ENCODE assay signal across 8 cellular contexts in genomic region chr3:100316656-100317069, GRCh38. TPM values are rescaled to one million over a fixed set of nuclear protein-coding genes. Genes with fewer than 3 reads are reported as not detected.
A peak's percentile ranks its signal among the peaks of the same experiment; 100 is the strongest.
DNase-seq lines count a peak whose midpoint lies in the region; ATAC-seq and TF ChIP-seq lines count a peak whose summit lies in the region.

No MANE protein-coding gene starts in this region.

- peak; percentile 63 for ATAC-seq in GM21528 (IDR thresholded peaks at IDR 0.05; ENCODE audit: low FRiP score, unreplicated experiment)
- ATAC-seq in stimulated activated memory B cell treated with anti-CD40 and anti-IgM and Interleukin-4, amounts not matched to agents 10 μg/mL and 1 μg/mL and 100 μg/mL, for 72 hours = no peak

- H3K9me3 ChIP-seq in SJCRH30 (replicated peaks) (no peaks in the 10 kb centered on the region), liver (ENCODE audit: control insufficient read depth in 4 of 4, low read length in 3 of 4) (no peaks in the 10 kb centered on the region)

- peaks cover 11% of the 10 kb centered on the region for H3K4me1 Mint-ChIP-seq in chondrocyte (ENCODE audit: low read depth)
- peaks cover 4% of the 10 kb centered on the region for H3K4me1 Mint-ChIP-seq in stimulated activated memory B cell treated with anti-CD40 and anti-IgM and Interleukin-4, amounts not matched to agents 10 μg/mL and 1 μg/mL and 100 μg/mL, for 72 hours

- H3K27me3 ChIP-seq in SJCRH30 (no peaks in the 10 kb centered on the region), liver (ENCODE audit: control insufficient read depth in 4 of 4, insufficient read depth in 4 of 4, low read length in 3 of 4) (no peaks in the 10 kb centered on the region)

- no peaks in the 10 kb centered on the region for H3K9me3 Mint-ChIP-seq in chondrocyte (ENCODE audit: low read depth)
- H3K9me3 Mint-ChIP-seq in stimulated activated memory B cell treated with anti-CD40 and anti-IgM and Interleukin-4, amounts not matched to agents 10 μg/mL and 1 μg/mL and 100 μg/mL, for 72 hours = no peaks in the 10 kb centered on the region

- no peak overlapping the region for H3K9ac ChIP-seq in liver (ENCODE audit: low read depth in 1 of 2, low read length in 2 of 2)

- peak; percentile 65 for DNase-seq in GM03348 (ENCODE audit: low spot score)
- DNase-seq in HuH-7 (ENCODE audit: low spot score) = peak; percentile 30
- DNase-seq in SJCRH30 = peak; percentile 68 to 83
- no peak for DNase-seq in chondrocyte (ENCODE audit: low spot score)
- DNase-seq in stromal cell of bone marrow (ENCODE audit: low read depth) = peak; percentile 55

- H3K4me3 Mint-ChIP-seq in chondrocyte (ENCODE audit: unreplicated experiment) = no peak overlapping the region
- no peak overlapping the region for H3K4me3 Mint-ChIP-seq in stimulated activated memory B cell treated with anti-CD40 and anti-IgM and Interleukin-4, amounts not matched to agents 10 μg/mL and 1 μg/mL and 100 μg/mL, for 72 hours

- TF ChIP-seq CTCF in chondrocyte (IDR thresholded peaks at IDR 0.05) (peak; percentile 90), liver (IDR thresholded peaks at IDR 0.05; ENCODE audit: low read depth, low read length, missing input control) (peak; percentile 82)

- H3K27me3 Mint-ChIP-seq in chondrocyte (ENCODE audit: low read depth) = no peaks in the 10 kb centered on the region
- H3K27me3 Mint-ChIP-seq in stimulated activated memory B cell treated with anti-CD40 and anti-IgM and Interleukin-4, amounts not matched to agents 10 μg/mL and 1 μg/mL and 100 μg/mL, for 72 hours = no peaks in the 10 kb centered on the region

- H3K4me1 ChIP-seq in SJCRH30 = 0 out of 2 replicates have a peak, but pooled peaks cover 3% of the 10 kb centered on the region
- H3K4me1 ChIP-seq in liver (ENCODE audit: control insufficient read depth in 4 of 4, insufficient read depth in 4 of 4, low read length in 3 of 4) = peaks cover 2 to 15% (median 10%) of the 10 kb centered on the region in 4 donors

- H3K27ac Mint-ChIP-seq in chondrocyte (ENCODE audit: unreplicated experiment) = peak overlapping the region; percentile 52
- no peak overlapping the region for H3K27ac Mint-ChIP-seq in stimulated activated memory B cell treated with anti-CD40 and anti-IgM and Interleukin-4, amounts not matched to agents 10 μg/mL and 1 μg/mL and 100 μg/mL, for 72 hours

- TF ChIP-seq RAD21 in liver (IDR thresholded peaks at IDR 0.05) = peak; percentile 96

- H3K27ac ChIP-seq in SJCRH30 (no peak overlapping the region), liver (ENCODE audit: low read depth in 1 of 2, low read length in 2 of 2) (peak overlapping the region; percentile 57 to 62)

- peaks cover 25% of the 10 kb centered on the region for H3K36me3 ChIP-seq in SJCRH30
- H3K36me3 ChIP-seq in liver (ENCODE audit: control insufficient read depth in 4 of 4, insufficient read depth in 3 of 4, low read depth in 1 of 4, low read length in 3 of 4) = peaks cover 2 to 15% (median 8%) of the 10 kb centered on the region in 4 donors

- H3K4me3 ChIP-seq in SJCRH30 (no peak overlapping the region), liver (ENCODE audit: low read depth in 1 of 3, low read length in 3 of 3) (no peak overlapping the region)

- H3K36me3 Mint-ChIP-seq in chondrocyte (ENCODE audit: low read depth) = peaks cover 9% of the 10 kb centered on the region
- peaks cover 17% of the 10 kb centered on the region for H3K36me3 Mint-ChIP-seq in stimulated activated memory B cell treated with anti-CD40 and anti-IgM and Interleukin-4, amounts not matched to agents 10 μg/mL and 1 μg/mL and 100 μg/mL, for 72 hours

- WGBS in liver = 14% methylated on average over 8 of the region's 8 CpGs

TF ChIP-seq in liver, 16 proteins besides CTCF, POLR2A, EP300 and RAD21:
- peak; percentile 72 to 87 for TF ChIP-seq RXRA (IDR thresholded peaks at IDR 0.05)
- TF ChIP-seq NR2F2 (IDR thresholded peaks at IDR 0.05) = peak; percentile 65
- peak; percentile 21 for TF ChIP-seq SP1 (IDR thresholded peaks at IDR 0.05)
- no peak for TF ChIP-seq ZBTB33 (IDR thresholded peaks at IDR 0.05)
- TF ChIP-seq HNF4A (conservative IDR thresholded peaks at IDR 0.05) = peak; percentile 49 to 51
- no peak for TF ChIP-seq EGR1 (IDR thresholded peaks at IDR 0.05; ENCODE audit: low read depth in 2 of 2)
- TF ChIP-seq FOXA2 (IDR thresholded peaks at IDR 0.05) = no peak
- TF ChIP-seq TAF1 (conservative IDR thresholded peaks at IDR 0.05) = no peak
- peak in 1 of 2 donors; percentile 12 for TF ChIP-seq JUND (IDR thresholded peaks at IDR 0.05)
- no peak for TF ChIP-seq HNF4G (IDR thresholded peaks at IDR 0.05)
- no peak for TF ChIP-seq REST (IDR thresholded peaks at IDR 0.05)
- no peak for TF ChIP-seq MAX (IDR thresholded peaks at IDR 0.05)
- no peak for TF ChIP-seq FOXA1 (IDR thresholded peaks at IDR 0.05)
- no peak for TF ChIP-seq GABPA (IDR thresholded peaks at IDR 0.05 in 1 of 2, conservative IDR thresholded peaks at IDR 0.05 in 1 of 2)
- no peak for TF ChIP-seq YY1 (IDR thresholded peaks at IDR 0.05)
- peak; percentile 61 for TF ChIP-seq ATF3 (IDR thresholded peaks at IDR 0.05)

RNA-seq across cellular contexts. Expression of gene NIT2, which starts 17.9 kb away (rescaled TPM):
- total RNA-seq in SJCRH30 (2014; rRNA removed; shearing (Covaris generic)) = 37.9 and 47.8 TPM in 2 replicates
- total RNA-seq in chondrocyte = 46.2 to 52.7 TPM (median 46.6 TPM) in 3 replicates
- total RNA-seq in liver = 10 to 100 TPM; 32.4 to 49.2 TPM
- polyA plus RNA-seq in liver = 100 to 1,000 TPM in 1 of 2 donors, 10 to 100 TPM in 1; 61.4 to 243 TPM

RNA-seq across cellular contexts. Expression of gene TBC1D23, which starts 55.9 kb away (rescaled TPM):
- total RNA-seq in SJCRH30 (2014; rRNA removed; shearing (Covaris generic)) = 49.2 and 52.3 TPM in 2 replicates
- total RNA-seq in chondrocyte (43.5 to 47.2 TPM (median 46.6 TPM) in 3 replicates), liver (10 to 100 TPM; 24.0 to 30.3 TPM)
- 10 to 100 TPM in 1 of 2 donors, 1 to 10 TPM in 1; 8.7 to 11.5 TPM for polyA plus RNA-seq in liver
